8 cellular contexts compared by ENCODE assay signal in the genomic region with DNA sequence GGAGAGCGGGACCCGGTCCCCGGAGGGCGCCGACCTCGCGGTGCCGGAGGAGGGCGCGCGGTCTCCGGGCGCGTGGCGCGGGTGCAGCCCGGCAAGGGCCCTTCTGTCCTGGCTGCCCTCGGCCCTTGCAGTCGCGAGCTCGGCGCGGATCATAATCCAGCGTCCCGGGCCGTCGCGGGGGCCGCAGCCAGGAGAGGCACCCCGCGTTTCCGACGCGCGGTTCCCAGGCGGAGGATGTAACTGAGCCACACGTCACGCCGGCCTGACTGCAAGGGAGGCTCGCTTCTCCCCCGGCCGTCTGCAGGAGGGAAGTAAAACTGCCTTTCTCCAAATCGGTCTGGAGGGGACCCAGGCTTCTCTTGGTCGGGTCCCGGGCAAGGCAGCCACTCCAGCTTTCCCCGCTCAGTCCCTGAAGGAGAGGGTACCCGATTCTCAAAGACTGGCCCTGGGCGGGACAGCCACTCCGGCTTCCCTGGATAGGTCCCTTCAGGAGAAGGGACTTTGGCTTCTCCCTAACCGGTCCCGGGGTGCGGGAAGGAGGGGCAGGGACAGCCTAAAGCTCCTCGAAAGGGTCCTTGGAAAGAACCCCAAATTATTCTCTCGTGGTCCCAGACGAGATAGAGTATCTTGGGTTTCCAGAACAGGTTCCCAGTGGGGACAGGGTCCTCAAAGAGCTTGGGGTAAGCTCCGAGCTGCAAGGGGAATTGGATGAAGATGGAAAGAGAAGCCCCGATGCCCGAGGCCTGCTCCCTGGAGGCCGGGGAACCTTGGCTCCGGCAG. TPM values are rescaled to one million over a fixed set of nuclear protein-coding genes. Genes with fewer than 3 reads are reported as not detected.
A peak's percentile ranks its signal among the peaks of the same experiment; 100 is the strongest.
DNase-seq lines count a peak whose midpoint lies in the region; ATAC-seq lines count a peak whose summit lies in the region.

No MANE protein-coding gene starts in this region.

- DNase-seq in stimulated activated CD4-positive, alpha-beta T cell treated with anti-CD3 and anti-CD28 coated beads, Interleukin-2, amount 100 ng/mL, for 48 hours, result peak; percentile 26 to 31

- H3K36me3 Mint-ChIP-seq in IgD-negative memory B cell, result peaks cover 2% of the 10 kb centered on the region
- peaks cover 7% of the 10 kb centered on the region for H3K36me3 Mint-ChIP-seq in activated naive CD8-positive, alpha-beta T cell

- no peaks in the 10 kb centered on the region for H3K9me3 ChIP-seq in iPS-18c (ENCODE audit: control insufficient read depth, insufficient read depth, low read length)

- ATAC-seq in GM18858 (IDR thresholded peaks at IDR 0.05; ENCODE audit: unreplicated experiment) (no peak), GM19397 (IDR thresholded peaks at IDR 0.05; ENCODE audit: unreplicated experiment) (no peak), GM18861 (IDR thresholded peaks at IDR 0.05; ENCODE audit: unreplicated experiment) (no peak), GM18520 (IDR thresholded peaks at IDR 0.05; ENCODE audit: unreplicated experiment) (no peak)

- H3K4me3 ChIP-seq in iPS-18c (ENCODE audit: insufficient read depth, low read depth, low read length), result peak overlapping the region; percentile 50

- peak overlapping the region in 3 of 4 donors; percentile 41 to 91 (median 68) for H3K4me3 Mint-ChIP-seq in IgD-negative memory B cell
- H3K4me3 Mint-ChIP-seq in activated naive CD8-positive, alpha-beta T cell, result peak overlapping the region; percentile 79

- peaks cover 48% of the 10 kb centered on the region for H3K27me3 Mint-ChIP-seq in IgD-negative memory B cell
- peaks cover 37% of the 10 kb centered on the region for H3K27me3 Mint-ChIP-seq in activated naive CD8-positive, alpha-beta T cell

- H3K9me3 Mint-ChIP-seq in IgD-negative memory B cell, result no peaks in the 10 kb centered on the region
- no peaks in the 10 kb centered on the region for H3K9me3 Mint-ChIP-seq in activated naive CD8-positive, alpha-beta T cell (ENCODE audit: low read depth)

- H3K4me1 Mint-ChIP-seq in IgD-negative memory B cell, result peaks cover 0 to 7% (median 3%) of the 10 kb centered on the region in 3 donors
- peaks cover 15% of the 10 kb centered on the region for H3K4me1 Mint-ChIP-seq in activated naive CD8-positive, alpha-beta T cell (ENCODE audit: low read depth)

- H3K27ac Mint-ChIP-seq in IgD-negative memory B cell, result no peak overlapping the region
- no peak overlapping the region for H3K27ac Mint-ChIP-seq in activated naive CD8-positive, alpha-beta T cell

RNA-seq across cellular contexts. Expression of gene SPON1, which starts 0.8 kb away (rescaled TPM):
- polyA plus RNA-seq in IgD-negative memory B cell, result 0.19 TPM
